ENCODE assay signal across 9 cellular contexts in the genomic region with DNA sequence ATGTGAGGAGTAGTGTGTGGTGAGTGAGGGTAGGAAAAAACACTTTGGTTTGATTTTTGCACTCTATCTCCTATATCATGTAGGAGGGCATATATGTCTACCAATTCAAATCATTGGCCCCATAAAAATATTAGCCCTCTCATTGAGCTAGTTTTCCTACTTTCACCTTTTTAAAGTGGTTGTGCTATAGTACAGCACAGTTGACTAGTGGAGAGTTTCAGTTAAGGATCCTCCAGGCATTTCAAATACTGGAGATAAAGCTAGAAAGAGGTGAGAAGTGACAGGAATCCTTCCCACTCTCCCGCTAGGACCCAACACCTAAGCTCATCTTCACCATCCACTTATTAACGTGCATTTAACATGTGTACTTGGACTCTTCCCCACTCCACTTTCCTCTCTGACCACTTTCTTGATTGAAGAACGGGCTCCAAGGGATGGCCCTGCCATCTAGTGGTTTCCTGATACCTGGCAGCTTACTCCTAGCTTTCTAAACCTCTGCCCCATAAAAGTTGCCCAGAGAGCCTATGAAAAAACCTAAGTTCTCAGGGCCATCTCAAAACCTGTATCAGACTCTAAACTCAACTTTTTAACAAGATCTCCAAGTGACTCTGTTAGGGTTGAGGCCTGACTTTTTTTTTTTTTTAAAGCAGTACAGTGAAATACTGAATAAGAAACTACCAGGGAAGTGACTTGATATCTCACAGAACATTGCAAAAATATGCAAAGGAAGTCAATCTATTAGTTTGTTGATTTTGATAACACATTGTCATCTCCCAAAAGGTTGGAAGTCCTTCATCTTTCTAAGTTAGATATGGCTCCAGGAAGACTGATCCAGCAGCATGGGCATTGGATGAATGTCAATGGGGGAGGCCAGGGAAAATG. TPM values are rescaled to one million over a fixed set of nuclear protein-coding genes. Genes with fewer than 3 reads are reported as not detected.
A peak's percentile ranks its signal among the peaks of the same experiment; 100 is the strongest.
DNase-seq lines count a peak whose midpoint lies in the region; ATAC-seq, FAIRE-seq and TF ChIP-seq lines count a peak whose summit lies in the region.
"Had no signal": no experiment of that assay in that cellular context is flagged by ENCODE, and none has a peak within 500 bp of the region (broad histone marks: within the 10 kb centered on the region; RNA-seq: fewer than 3 reads in every experiment).

No MANE protein-coding gene starts in this region.

- DNase-seq in NCI-H460 (ENCODE audit: extremely low read depth, low read depth) (peak; percentile 41), amniotic stem cell (lab: John Stamatoyannopoulos, UW) (peak; percentile 70), right atrium auricular region (ENCODE audit: low spot score) (peak; percentile 63), small intestine (peak; percentile 67)
- DNase-seq: T-cell had no signal

- H3K27me3 ChIP-seq in right atrium auricular region, result no peaks in the 10 kb centered on the region
- no peaks in the 10 kb centered on the region for H3K27me3 ChIP-seq in small intestine (ENCODE audit: control insufficient read depth in 2 of 2, insufficient read depth in 2 of 2, low read length in 2 of 2)

- H3K4me1 ChIP-seq in right atrium auricular region (no peaks in the 10 kb centered on the region), small intestine (ENCODE audit: control insufficient read depth in 2 of 2, insufficient read depth in 1 of 2, low read depth in 1 of 2, low read length in 1 of 2) (no peaks in the 10 kb centered on the region)

- H3K27ac ChIP-seq in C4-2B, result no peak overlapping the region
- no peak overlapping the region for H3K27ac ChIP-seq in right atrium auricular region
- no peak overlapping the region for H3K27ac ChIP-seq in small intestine (ENCODE audit: low read depth in 1 of 2, low read length in 1 of 2)

- no peak for FAIRE-seq in small intestine (lab: Jason Lieb, UNC)

- no peak overlapping the region for H3K4me3 ChIP-seq in right atrium auricular region
- no peak overlapping the region for H3K4me3 ChIP-seq in small intestine (ENCODE audit: low read depth in 1 of 2, low read length in 2 of 2)

- H3K36me3 ChIP-seq in right atrium auricular region (no peaks in the 10 kb centered on the region), small intestine (ENCODE audit: control insufficient read depth in 2 of 2, insufficient read depth in 2 of 2, low read length in 2 of 2) (no peaks in the 10 kb centered on the region)

- whole genome bisulfite sequencing in small intestine, 3 donors, result 16 to 21% (median 19%) methylated on average over 3 of the region's 3 CpGs

- ATAC-seq in GM18517 (IDR thresholded peaks at IDR 0.05; ENCODE audit: unreplicated experiment), result peak; percentile 36
- ATAC-seq in HG03159 (IDR thresholded peaks at IDR 0.05; ENCODE audit: unreplicated experiment), result peak; percentile 36
- no peak for ATAC-seq in HG03097 (IDR thresholded peaks at IDR 0.05; ENCODE audit: low FRiP score, unreplicated experiment)

- TF ChIP-seq CTCF in C4-2B (conservative IDR thresholded peaks at IDR 0.05), result peak; percentile 98
- peak; percentile 68 to 86 for TF ChIP-seq CTCF in right atrium auricular region (IDR thresholded peaks at IDR 0.05)

- H3K9me3 ChIP-seq in right atrium auricular region (no peaks in the 10 kb centered on the region), small intestine (ENCODE audit: control insufficient read depth, low read depth) (no peaks in the 10 kb centered on the region)

RNA-seq across cellular contexts. Expression of a gene that starts 17.9 kb away (rescaled TPM):
- 3.1 and 5.3 TPM in 2 replicates for total RNA-seq in NCI-H460 (2014; rRNA removed; shearing (Covaris generic))
- polyA plus RNA-seq in NCI-H460 (2014; cell fraction: nucleus; rRNA removed), result 7.1 and 33.3 TPM in 2 replicates
- 1 to 10 TPM in 1 of 2 donors, under 1 TPM in 1; 0.31 to 3.9 TPM for total RNA-seq in right atrium auricular region
- polyA plus RNA-seq in small intestine, result under 1 TPM in 1 of 3 donors, not detected in 2; 0.46 TPM
